ENCODE assay signal across 8 cellular contexts in genomic region chr10:119165171-119166110, GRCh38. TPM values are rescaled to one million over a fixed set of nuclear protein-coding genes. Genes with fewer than 3 reads are reported as not detected.
DNase-seq lines count a peak whose midpoint lies in the region; ATAC-seq and TF ChIP-seq lines count a peak whose summit lies in the region.

Gene SFXN4, minus strand, starts transcription at chr10:119165714. Its CDS starts 67 bp downstream, at chr10:119165647.

- H3K4me3 ChIP-seq in OCI-LY1 (ENCODE audit: low read depth, low read length, poor library complexity, severe bottlenecking) (peak within 1 kb of the TSS; percentile 84), epithelial cell of proximal tubule (ENCODE audit: low read depth, low read length) (peak within 1 kb of the TSS; percentile 84), muscle layer of colon (ENCODE audit: low read depth in 1 of 2, low read length in 2 of 2) (peak within 1 kb of the TSS; percentile 65 to 83)

- peak; percentile 94 for ATAC-seq in CD4-positive, alpha-beta T cell (ENCODE audit: poor library complexity)
- ATAC-seq in HG03432 (IDR thresholded peaks at IDR 0.05; ENCODE audit: unreplicated experiment) = peak; percentile 96

- CTCF ChIA-PET in CD4-positive, alpha-beta T cell (lab: Charles Lee) = interaction anchor here (1.6 kb wide), 1 partner anchor 41 kb away, joined by 6 read pairs; no protein-coding TSS in a partner anchor

- no peaks in the 10 kb centered on the region for H3K9me3 ChIP-seq in CD4-positive, alpha-beta T cell (ENCODE audit: control insufficient read depth, low read length)
- H3K9me3 ChIP-seq in OCI-LY1 (ENCODE audit: low read length) (no peaks in the 10 kb centered on the region), muscle layer of colon (ENCODE audit: low read length) (no peaks in the 10 kb centered on the region)

- intact Hi-C loops in CD4-positive, alpha-beta T cell (cut with DNase I, micrococcal nuclease) = loop anchor here (1.0 to 10.0 kb wide), 6 partner anchors 13 to 707 kb away; partner anchors contain the start of genes CACUL1 (in 2 of the 2), DENND10 (in 1 of the 2), EIF3A (in 1 of the 2) and GRK5 (in 1 of the 2)

- peak within 1 kb of the TSS; percentile 99 for H3K4me2 ChIP-seq in OCI-LY1 (ENCODE audit: low read length)

- peak within 1 kb of the TSS; percentile 89 for H3K9ac ChIP-seq in OCI-LY1 (ENCODE audit: low read length)
- H3K9ac ChIP-seq in muscle layer of colon (ENCODE audit: low read length) = peak within 1 kb of the TSS; percentile 74

- DNase-seq in CD4-positive, alpha-beta T cell = peak; percentile 59 to 81 (median 71)
- DNase-seq in GM19238 (ENCODE audit: insufficient read length, low spot score) = peak; percentile 78
- DNase-seq in activated T-cell treated with anti-CD3 and anti-CD28 coated beads for 1 hour (ENCODE audit: low read depth) = peak; percentile 71
- no peak for DNase-seq in epithelial cell of proximal tubule (ENCODE audit: low read depth)
- peak; percentile 51 for DNase-seq in stimulated activated CD8-positive, alpha-beta memory T cell treated with anti-CD3 and anti-CD28 coated beads, Interleukin-7, amount 100 ng/mL, for 24 hours (ENCODE audit: low read depth)

- H3K36me3 ChIP-seq in OCI-LY1 (ENCODE audit: insufficient read depth, low read length) = peaks cover 64% of the 10 kb centered on the region
- H3K36me3 ChIP-seq in muscle layer of colon (ENCODE audit: insufficient read depth, low read length) = peaks cover 30% of the 10 kb centered on the region

- no peaks in the 10 kb centered on the region for H3K27me3 ChIP-seq in CD4-positive, alpha-beta T cell (ENCODE audit: control insufficient read depth, insufficient read depth, low read length)
- no peaks in the 10 kb centered on the region for H3K27me3 ChIP-seq in OCI-LY1 (ENCODE audit: insufficient read depth, low read length)
- no peaks in the 10 kb centered on the region for H3K27me3 ChIP-seq in muscle layer of colon (ENCODE audit: control insufficient read depth in 1 of 2, insufficient read depth in 2 of 2, low read length in 2 of 2)

- H3K4me1 Mint-ChIP-seq in CD4-positive, alpha-beta T cell (ENCODE audit: low read depth) = peaks cover 49% of the 10 kb centered on the region

- H3K4me1 ChIP-seq in OCI-LY1 (ENCODE audit: insufficient read depth, low read length, severe bottlenecking) (peaks cover 21% of the 10 kb centered on the region), muscle layer of colon (ENCODE audit: insufficient read depth, low read length) (peaks cover 27% of the 10 kb centered on the region)

- peak within 1 kb of the TSS; percentile 96 for H2AFZ ChIP-seq in OCI-LY1 (ENCODE audit: low read length)

- no peaks in the 10 kb centered on the region for H3K9me2 ChIP-seq in OCI-LY1 (ENCODE audit: low read depth, low read length)

- no peaks in the 10 kb centered on the region for H3K27me3 Mint-ChIP-seq in CD4-positive, alpha-beta T cell

- TF ChIP-seq CTCF in CD4-positive, alpha-beta T cell (IDR thresholded peaks at IDR 0.05) = no peak
- TF ChIP-seq CTCF in OCI-LY1 (IDR thresholded peaks at IDR 0.05; ENCODE audit: low read length) (no peak), epithelial cell of proximal tubule (conservative IDR thresholded peaks at IDR 0.05; ENCODE audit: low read depth, low read length) (no peak)

- H3K27ac Mint-ChIP-seq in CD4-positive, alpha-beta T cell = peak within 1 kb of the TSS; percentile 90

- no peaks in the 10 kb centered on the region for H3K9me3 Mint-ChIP-seq in CD4-positive, alpha-beta T cell

- peak within 1 kb of the TSS; percentile 50 for H3K27ac ChIP-seq in CD4-positive, alpha-beta T cell (ENCODE audit: low read depth, low read length)
- H3K27ac ChIP-seq in OCI-LY1 (ENCODE audit: low read depth, low read length, poor library complexity, severe bottlenecking) (peak within 1 kb of the TSS; percentile 69), muscle layer of colon (ENCODE audit: low read depth, low read length) (peak within 1 kb of the TSS; percentile 93)

- H3F3A ChIP-seq in OCI-LY1 (ENCODE audit: insufficient read depth, low read length) = no peaks in the 10 kb centered on the region

- H4K20me1 ChIP-seq in OCI-LY1 (ENCODE audit: insufficient read depth, low read length) = no peaks in the 10 kb centered on the region

- POLR2A ChIA-PET in CD4-positive, alpha-beta T cell (lab: Charles Lee) = interaction anchor here (0.9 to 1.6 kb wide), 14 partner anchors 9 to 707 kb away, joined by 3 to 10 read pairs (median 5); partner anchors contain the start of genes DENND10, EIF3A, GRK5 and MCMBP

- H3K79me2 ChIP-seq in OCI-LY1 (ENCODE audit: insufficient read depth, low read length) = no peaks in the 10 kb centered on the region

- peak within 1 kb of the TSS; percentile 94 for H3K4me3 Mint-ChIP-seq in CD4-positive, alpha-beta T cell

- peaks cover 66% of the 10 kb centered on the region for H3K36me3 Mint-ChIP-seq in CD4-positive, alpha-beta T cell (ENCODE audit: low read depth)

RNA-seq across cellular contexts. Expression of gene SFXN4, which starts in this region (rescaled TPM):
- total RNA-seq in CD4-positive, alpha-beta T cell = 1 to 10 TPM; 7.1 to 7.8 TPM
- total RNA-seq in epithelial cell of proximal tubule = 17.1 and 28.9 TPM in 2 replicates
